In the genomic region with DNA sequence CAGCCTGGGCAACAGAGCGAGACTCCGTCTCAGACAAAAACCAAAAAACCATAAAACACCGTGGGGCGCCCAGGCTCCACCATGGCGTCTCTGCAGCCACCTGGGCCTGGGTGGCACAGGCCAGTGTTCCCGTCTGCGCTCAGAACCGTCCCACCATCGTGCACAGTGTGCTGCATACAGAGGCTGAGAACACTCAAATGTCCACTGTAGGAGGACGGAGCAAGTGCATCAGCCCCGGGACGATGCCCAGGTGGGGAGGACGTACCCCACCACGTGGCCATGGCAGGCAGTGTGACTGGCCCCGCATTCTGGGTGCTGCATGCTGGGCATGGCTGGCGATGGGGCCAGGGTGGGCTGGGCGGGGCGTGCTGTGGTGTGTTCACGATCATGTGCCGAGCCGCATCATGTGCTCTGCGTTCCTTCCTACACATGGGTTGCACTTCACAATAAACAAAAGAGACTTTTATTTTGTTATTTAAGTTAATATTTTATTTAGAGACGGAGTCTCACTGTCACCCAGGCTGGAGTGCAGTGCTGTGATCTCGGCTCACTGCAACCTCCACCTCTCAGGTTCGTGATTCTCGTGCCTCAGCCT, we compare ENCODE assay signal across 20 cellular contexts. TPM values are rescaled to one million over a fixed set of nuclear protein-coding genes. Genes with fewer than 3 reads are reported as not detected.
DNase-seq lines count a peak whose midpoint lies in the region; ATAC-seq, FAIRE-seq and TF ChIP-seq lines count a peak whose summit lies in the region.
"Had no signal": no experiment of that assay in that cellular context is flagged by ENCODE, and none has a peak within 500 bp of the region (broad histone marks: within the 10 kb centered on the region; RNA-seq: fewer than 3 reads in every experiment).

No MANE protein-coding gene starts in this region.

- DNase-seq in activated CD4-positive, alpha-beta T cell treated with anti-CD3 and anti-CD28 coated beads, Interleukin-2, amount 10 ng/mL, durations not matched to agents 7 days and 5 days, result no peak
- DNase-seq in activated CD4-positive, alpha-beta T cell treated with anti-CD3 and anti-CD28 coated beads, Interleukin-2, amount 10 ng/mL, durations not matched to agents 24 days and 14 days, result no peak
- DNase-seq in RWPE2 (ENCODE audit: low spot score) (peak; percentile 31), osteoblast (ENCODE audit: insufficient read length, low spot score, missing footprints) (peak; percentile 88), NCI-H1417 (lab: John Stamatoyannopoulos, UW) (no peak), H54 (ENCODE audit: insufficient read length, low spot score) (no peak), osteocyte (ENCODE audit: extremely low spot score, unreplicated experiment) (no peak)
- DNase-seq: CD4-positive, CD25-positive, alpha-beta regulatory T cell; DMS153; GF-D8; HCEC 1CT; NCI-H1092 treated with DMSO at 0.1 percent for 48 hours; NCI-H2081 treated with DMSO at 0.1 percent for 48 hours; SJCRH30 had no signal

- H3K4me1 ChIP-seq in BLaER1 (peaks cover 79% of the 10 kb centered on the region), RWPE2 (ENCODE audit: insufficient read depth, poor library complexity, severe bottlenecking) (no peaks in the 10 kb centered on the region), osteoblast (ENCODE audit: insufficient read depth, low read length) (no peaks in the 10 kb centered on the region)

- H3K36me3 ChIP-seq in BLaER1, result no peaks in the 10 kb centered on the region
- no peaks in the 10 kb centered on the region for H3K36me3 ChIP-seq in RWPE2 (ENCODE audit: low read depth)
- H3K36me3 ChIP-seq in osteoblast (ENCODE audit: insufficient read depth, low read length), result no peaks in the 10 kb centered on the region
- H3K36me3 ChIP-seq: SJCRH30 had no signal

- CTCF ChIA-PET in activated CD4-positive, alpha-beta T cell treated with anti-CD3 and anti-CD28 coated beads, Interleukin-2, amount 10 ng/mL, durations not matched to agents 7 days and 5 days (lab: Charles Lee), result no interaction called here

- TF ChIP-seq POLR2A in H54 (IDR thresholded peaks at IDR 0.05; ENCODE audit: low read depth, low read length), result no peak

- no peaks in the 10 kb centered on the region for H3K79me2 ChIP-seq in osteoblast (ENCODE audit: insufficient read depth, low read length)

- H3K4me3 Mint-ChIP-seq in activated CD4-positive, alpha-beta T cell treated with anti-CD3 and anti-CD28 coated beads, Interleukin-2, amount 10 ng/mL, durations not matched to agents 7 days and 5 days, result no peak overlapping the region
- H3K4me3 Mint-ChIP-seq in activated CD4-positive, alpha-beta T cell treated with anti-CD3 and anti-CD28 coated beads, Interleukin-2, amount 10 ng/mL, durations not matched to agents 24 days and 14 days, result no peak overlapping the region
- H3K4me3 Mint-ChIP-seq in osteocyte (ENCODE audit: unreplicated experiment), result no peak overlapping the region

- no peak for ATAC-seq in RWPE2 (ENCODE audit: low read depth)

- no peaks in the 10 kb centered on the region for H3K9me3 Mint-ChIP-seq in activated CD4-positive, alpha-beta T cell treated with anti-CD3 and anti-CD28 coated beads, Interleukin-2, amount 10 ng/mL, durations not matched to agents 7 days and 5 days
- H3K9me3 Mint-ChIP-seq in activated CD4-positive, alpha-beta T cell treated with anti-CD3 and anti-CD28 coated beads, Interleukin-2, amount 10 ng/mL, durations not matched to agents 24 days and 14 days, result no peaks in the 10 kb centered on the region
- H3K9me3 Mint-ChIP-seq in osteocyte (ENCODE audit: unreplicated experiment), result no peaks in the 10 kb centered on the region
- H3K9me3 Mint-ChIP-seq: CD4-positive, CD25-positive, alpha-beta regulatory T cell had no signal

- H3K27me3 ChIP-seq in BLaER1 (no peaks in the 10 kb centered on the region), RWPE2 (ENCODE audit: insufficient read depth, poor library complexity, severe bottlenecking) (no peaks in the 10 kb centered on the region), osteoblast (ENCODE audit: insufficient read depth, low read length) (no peaks in the 10 kb centered on the region)

- no peaks in the 10 kb centered on the region for H4K20me1 ChIP-seq in BLaER1
- H4K20me1 ChIP-seq in osteoblast (ENCODE audit: insufficient read depth, low read length), result no peaks in the 10 kb centered on the region

- H3K27me3 Mint-ChIP-seq in activated CD4-positive, alpha-beta T cell treated with anti-CD3 and anti-CD28 coated beads, Interleukin-2, amount 10 ng/mL, durations not matched to agents 7 days and 5 days, result no peaks in the 10 kb centered on the region
- H3K27me3 Mint-ChIP-seq in activated CD4-positive, alpha-beta T cell treated with anti-CD3 and anti-CD28 coated beads, Interleukin-2, amount 10 ng/mL, durations not matched to agents 24 days and 14 days, result no peaks in the 10 kb centered on the region
- no peaks in the 10 kb centered on the region for H3K27me3 Mint-ChIP-seq in osteocyte (ENCODE audit: unreplicated experiment)
- H3K27me3 Mint-ChIP-seq: CD4-positive, CD25-positive, alpha-beta regulatory T cell had no signal

- no peak overlapping the region for H3K4me3 ChIP-seq in BLaER1
- H3K4me3 ChIP-seq in RWPE2 (ENCODE audit: severe bottlenecking), result no peak overlapping the region
- no peak overlapping the region for H3K4me3 ChIP-seq in osteoblast (ENCODE audit: insufficient read depth, low read length)
- H3K4me3 ChIP-seq: SJCRH30 had no signal

- H3K27ac ChIP-seq in BLaER1 (no peak overlapping the region), RWPE2 (ENCODE audit: poor library complexity, severe bottlenecking) (no peak overlapping the region), osteoblast (ENCODE audit: low read depth, low read length) (no peak overlapping the region)
- H3K27ac ChIP-seq: 22Rv1, SJCRH30 had no signal

- no peak overlapping the region for H2AFZ ChIP-seq in osteoblast (ENCODE audit: low read length)

- H3K4me1 Mint-ChIP-seq in activated CD4-positive, alpha-beta T cell treated with anti-CD3 and anti-CD28 coated beads, Interleukin-2, amount 10 ng/mL, durations not matched to agents 7 days and 5 days, result peaks cover 16% of the 10 kb centered on the region
- H3K4me1 Mint-ChIP-seq in activated CD4-positive, alpha-beta T cell treated with anti-CD3 and anti-CD28 coated beads, Interleukin-2, amount 10 ng/mL, durations not matched to agents 24 days and 14 days, result no peaks in the 10 kb centered on the region
- peaks cover 1% of the 10 kb centered on the region for H3K4me1 Mint-ChIP-seq in osteocyte (ENCODE audit: unreplicated experiment)

- H3K9me3 ChIP-seq in BLaER1 (no peaks in the 10 kb centered on the region), RWPE2 (ENCODE audit: severe bottlenecking) (no peaks in the 10 kb centered on the region), osteoblast (ENCODE audit: low read depth, low read length) (no peaks in the 10 kb centered on the region)
- H3K9me3 ChIP-seq: SJCRH30 had no signal

- intact Hi-C loops in activated CD4-positive, alpha-beta T cell treated with anti-CD3 and anti-CD28 coated beads, Interleukin-2, amount 10 ng/mL, durations not matched to agents 24 days and 14 days (cut with micrococcal nuclease), result no loop called here

- no peak for FAIRE-seq in H54 (lab: Jason Lieb, UNC)

- no peak for TF ChIP-seq CTCF in RWPE2 (IDR thresholded peaks at IDR 0.05; ENCODE audit: poor library complexity, severe bottlenecking)
- no peak for TF ChIP-seq CTCF in osteoblast (IDR thresholded peaks at IDR 0.05; ENCODE audit: extremely low read depth, low read depth, low read length)
- no peak for TF ChIP-seq CTCF in osteocyte (IDR thresholded peaks at IDR 0.05)

- POLR2A ChIA-PET in activated CD4-positive, alpha-beta T cell treated with anti-CD3 and anti-CD28 coated beads, Interleukin-2, amount 10 ng/mL, durations not matched to agents 7 days and 5 days (lab: Charles Lee), result no interaction called here

- H3K4me2 ChIP-seq in BLaER1 (peak overlapping the region; percentile 95), osteoblast (ENCODE audit: insufficient read depth, low read length) (no peak overlapping the region)

- H3K27ac Mint-ChIP-seq in activated CD4-positive, alpha-beta T cell treated with anti-CD3 and anti-CD28 coated beads, Interleukin-2, amount 10 ng/mL, durations not matched to agents 7 days and 5 days, result peak overlapping the region; percentile 86
- no peak overlapping the region for H3K27ac Mint-ChIP-seq in activated CD4-positive, alpha-beta T cell treated with anti-CD3 and anti-CD28 coated beads, Interleukin-2, amount 10 ng/mL, durations not matched to agents 24 days and 14 days
- H3K27ac Mint-ChIP-seq in osteocyte (ENCODE audit: unreplicated experiment), result no peak overlapping the region

- no peaks in the 10 kb centered on the region for H3K36me3 Mint-ChIP-seq in activated CD4-positive, alpha-beta T cell treated with anti-CD3 and anti-CD28 coated beads, Interleukin-2, amount 10 ng/mL, durations not matched to agents 7 days and 5 days (ENCODE audit: low read depth)
- H3K36me3 Mint-ChIP-seq in activated CD4-positive, alpha-beta T cell treated with anti-CD3 and anti-CD28 coated beads, Interleukin-2, amount 10 ng/mL, durations not matched to agents 24 days and 14 days (ENCODE audit: low read depth), result no peaks in the 10 kb centered on the region
- H3K36me3 Mint-ChIP-seq in osteocyte (ENCODE audit: unreplicated experiment), result no peaks in the 10 kb centered on the region
- H3K36me3 Mint-ChIP-seq: CD4-positive, CD25-positive, alpha-beta regulatory T cell had no signal

- H3K9ac ChIP-seq in BLaER1, result no peak overlapping the region

RNA-seq across cellular contexts. Expression of a gene that starts 37.8 kb away (rescaled TPM):
- 10 to 100 TPM; 10.3 to 13.2 TPM for total RNA-seq in activated CD4-positive, alpha-beta T cell treated with anti-CD3 and anti-CD28 coated beads, Interleukin-2, amount 10 ng/mL, durations not matched to agents 7 days and 5 days
- total RNA-seq in activated CD4-positive, alpha-beta T cell treated with anti-CD3 and anti-CD28 coated beads, Interleukin-2, amount 10 ng/mL, durations not matched to agents 24 days and 14 days, result 4.4 and 5.2 TPM in 2 replicates
- total RNA-seq in osteoblast (7.6 and 10.0 TPM in 2 replicates), osteocyte (20.0 and 21.5 TPM in 2 replicates)

RNA-seq across cellular contexts. Expression of a gene that starts 38.0 kb away (rescaled TPM):
- 1 to 10 TPM in 1 of 2 experiments, under 1 TPM in 1; 0.46 to 1.1 TPM for total RNA-seq in activated CD4-positive, alpha-beta T cell treated with anti-CD3 and anti-CD28 coated beads, Interleukin-2, amount 10 ng/mL, durations not matched to agents 7 days and 5 days
- total RNA-seq in activated CD4-positive, alpha-beta T cell treated with anti-CD3 and anti-CD28 coated beads, Interleukin-2, amount 10 ng/mL, durations not matched to agents 24 days and 14 days, result 0.30 and 0.36 TPM in 2 replicates
- total RNA-seq in osteoblast (0.36 and 0.88 TPM in 2 replicates), osteocyte (1.0 and 1.5 TPM in 2 replicates)
- total RNA-seq: OCI-LY7, RPMI7951, SJCRH30 had no signal

RNA-seq across cellular contexts. Expression of a gene that starts 56.0 kb away (rescaled TPM):
- total RNA-seq in activated CD4-positive, alpha-beta T cell treated with anti-CD3 and anti-CD28 coated beads, Interleukin-2, amount 10 ng/mL, durations not matched to agents 7 days and 5 days, result not detected
- not detected in 2 replicates for total RNA-seq in activated CD4-positive, alpha-beta T cell treated with anti-CD3 and anti-CD28 coated beads, Interleukin-2, amount 10 ng/mL, durations not matched to agents 24 days and 14 days
- total RNA-seq in osteoblast (not detected in 2 replicates), osteocyte (0.16 and 0.24 TPM in 2 replicates)
- total RNA-seq: CD4-positive, CD25-positive, alpha-beta regulatory T cell; LHCN-M2; NCI-H460; OCI-LY7; RPMI7951; SJCRH30 had no signal

Comparison
In these comparisons a context has a peak if more than half of its experiments do, and no peak if none do; other contexts are left out.
1. DNase-seq: peak in RWPE2 (single experiment) and osteoblast (single experiment); none in activated CD4-positive, alpha-beta T cell treated with anti-CD3 and anti-CD28 coated beads, Interleukin-2, amount 10 ng/mL, durations not matched to agents 7 days and 5 days (single experiment), activated CD4-positive, alpha-beta T cell treated with anti-CD3 and anti-CD28 coated beads, Interleukin-2, amount 10 ng/mL, durations not matched to agents 24 days and 14 days (single experiment), NCI-H1417 (0 of 3), H54 (single experiment) and osteocyte (single experiment).